ENCODE assay signal across 28 cellular contexts in genomic region chr6:90093558-90094073, GRCh38.
DNase-seq lines count a peak whose midpoint lies in the region; ATAC-seq and TF ChIP-seq lines count a peak whose summit lies in the region.
"Had no signal": no experiment of that assay in that cellular context is flagged by ENCODE, and none has a peak within 500 bp of the region (broad histone marks: within the 10 kb centered on the region; RNA-seq: fewer than 3 reads in every experiment).

No MANE protein-coding gene starts in this region.

- no peaks in the 10 kb centered on the region for H3K9me3 ChIP-seq in left lung
- H3K9me3 ChIP-seq: A549, SJCRH30 had no signal

- peak overlapping the region; percentile 54 for H3K27ac Mint-ChIP-seq in activated naive CD4-positive, alpha-beta T cell treated with anti-CD3 and anti-CD28 coated beads for 36 hours
- H3K27ac Mint-ChIP-seq in activated naive CD4-positive, alpha-beta T cell treated with anti-CD3 and anti-CD28 coated beads, Interleukin-2, amount 10 ng/mL, durations not matched to agents 7 days and 5 days, result no peak overlapping the region
- peak overlapping the region; percentile 90 for H3K27ac Mint-ChIP-seq in activated naive CD8-positive, alpha-beta T cell treated with anti-CD3 and anti-CD28 coated beads for 36 hours
- peak overlapping the region; percentile 35 for H3K27ac Mint-ChIP-seq in stimulated activated memory B cell treated with anti-CD40 and anti-IgM and Interleukin-4, amounts not matched to agents 10 μg/mL and 1 μg/mL and 100 μg/mL, for 72 hours

- H3K4me3 ChIP-seq in left lung, result no peak overlapping the region
- H3K4me3 ChIP-seq: A549, GM23248, K562, SJCRH30 had no signal

- no peak for TF ChIP-seq CTCF in left lung (IDR thresholded peaks at IDR 0.05)

- no peaks in the 10 kb centered on the region for H3K9me3 Mint-ChIP-seq in activated naive CD4-positive, alpha-beta T cell treated with anti-CD3 and anti-CD28 coated beads for 36 hours
- H3K9me3 Mint-ChIP-seq in activated naive CD4-positive, alpha-beta T cell treated with anti-CD3 and anti-CD28 coated beads, Interleukin-2, amount 10 ng/mL, durations not matched to agents 7 days and 5 days, result no peaks in the 10 kb centered on the region
- peaks cover 7% of the 10 kb centered on the region for H3K9me3 Mint-ChIP-seq in activated naive CD8-positive, alpha-beta T cell treated with anti-CD3 and anti-CD28 coated beads for 36 hours
- no peaks in the 10 kb centered on the region for H3K9me3 Mint-ChIP-seq in stimulated activated memory B cell treated with anti-CD40 and anti-IgM and Interleukin-4, amounts not matched to agents 10 μg/mL and 1 μg/mL and 100 μg/mL, for 72 hours
- H3K9me3 Mint-ChIP-seq: CD4-positive, alpha-beta memory T cell had no signal

- DNase-seq in activated naive CD4-positive, alpha-beta T cell treated with anti-CD3 and anti-CD28 coated beads for 36 hours, result no peak
- DNase-seq in activated naive CD4-positive, alpha-beta T cell treated with anti-CD3 and anti-CD28 coated beads, Interleukin-2, amount 10 ng/mL, durations not matched to agents 7 days and 5 days, result no peak
- no peak for DNase-seq in activated naive CD8-positive, alpha-beta T cell treated with anti-CD3 and anti-CD28 coated beads for 36 hours
- DNase-seq in left lung (no peak), mesenteric fat pad (ENCODE audit: low spot score) (no peak)
- DNase-seq: AML-193; C1 segment of cervical spinal cord; CD4-positive, alpha-beta memory T cell; COR-L47; DMS53; GM23248; H7; Kasumi-1; NCI-H1092 treated with DMSO at 0.1 percent for 48 hours; NCI-H1436; NCI-H1930; NCI-H2107; NCI-H524; NCI-H748 treated with DMSO at 0.1 percent for 48 hours; NK-92 treated with Interleukin-12 subunit alpha and Interleukin-12 subunit beta, amount 100 ng/mL, for 24 hours; PC-3; SJCRH30 had no signal

- no peak for TF ChIP-seq RAD21 in Ishikawa (IDR thresholded peaks at IDR 0.05; ENCODE audit: low read depth)

- H3K4me1 ChIP-seq in left lung, result peaks cover 0 to 22% of the 10 kb centered on the region in 2 donors
- H3K4me1 ChIP-seq: A549 had no signal

- no peaks in the 10 kb centered on the region for H3K27me3 Mint-ChIP-seq in activated naive CD4-positive, alpha-beta T cell treated with anti-CD3 and anti-CD28 coated beads for 36 hours (ENCODE audit: low read depth)
- no peaks in the 10 kb centered on the region for H3K27me3 Mint-ChIP-seq in activated naive CD4-positive, alpha-beta T cell treated with anti-CD3 and anti-CD28 coated beads, Interleukin-2, amount 10 ng/mL, durations not matched to agents 7 days and 5 days
- H3K27me3 Mint-ChIP-seq in activated naive CD8-positive, alpha-beta T cell treated with anti-CD3 and anti-CD28 coated beads for 36 hours, result no peaks in the 10 kb centered on the region
- no peaks in the 10 kb centered on the region for H3K27me3 Mint-ChIP-seq in stimulated activated memory B cell treated with anti-CD40 and anti-IgM and Interleukin-4, amounts not matched to agents 10 μg/mL and 1 μg/mL and 100 μg/mL, for 72 hours
- H3K27me3 Mint-ChIP-seq: CD4-positive, alpha-beta memory T cell had no signal

- peak; percentile 79 for ATAC-seq in stimulated activated memory B cell treated with anti-CD40 and anti-IgM and Interleukin-4, amounts not matched to agents 10 μg/mL and 1 μg/mL and 100 μg/mL, for 72 hours
- no peak for ATAC-seq in left lung
- ATAC-seq: A549, HepG2, K562, PC-3, Right ventricle myocardium inferior had no signal

- intact Hi-C loops in activated naive CD4-positive, alpha-beta T cell treated with anti-CD3 and anti-CD28 coated beads for 36 hours (cut with micrococcal nuclease), result no loop called here
- intact Hi-C loops in left lung (cut with DNase I), result no loop called here

- H3K27ac ChIP-seq in left lung, result no peak overlapping the region
- H3K27ac ChIP-seq: A549, GM23248, SJCRH30 had no signal

- TF ChIP-seq EP300 in Ishikawa (IDR thresholded peaks at IDR 0.05; ENCODE audit: borderline replicate concordance), result no peak

- peaks cover 90% of the 10 kb centered on the region for H3K4me1 Mint-ChIP-seq in activated naive CD4-positive, alpha-beta T cell treated with anti-CD3 and anti-CD28 coated beads for 36 hours (ENCODE audit: low read depth)
- peaks cover 75% of the 10 kb centered on the region for H3K4me1 Mint-ChIP-seq in activated naive CD4-positive, alpha-beta T cell treated with anti-CD3 and anti-CD28 coated beads, Interleukin-2, amount 10 ng/mL, durations not matched to agents 7 days and 5 days
- peaks cover 85% of the 10 kb centered on the region for H3K4me1 Mint-ChIP-seq in activated naive CD8-positive, alpha-beta T cell treated with anti-CD3 and anti-CD28 coated beads for 36 hours
- H3K4me1 Mint-ChIP-seq in stimulated activated memory B cell treated with anti-CD40 and anti-IgM and Interleukin-4, amounts not matched to agents 10 μg/mL and 1 μg/mL and 100 μg/mL, for 72 hours, result peaks cover 48% of the 10 kb centered on the region

- H3K36me3 ChIP-seq in left lung, result no peaks in the 10 kb centered on the region
- H3K36me3 ChIP-seq: SJCRH30 had no signal

- H3K27me3 ChIP-seq in left lung, result no peaks in the 10 kb centered on the region
- H3K27me3 ChIP-seq: SJCRH30 had no signal

- peaks cover 18% of the 10 kb centered on the region for H3K36me3 Mint-ChIP-seq in activated naive CD4-positive, alpha-beta T cell treated with anti-CD3 and anti-CD28 coated beads for 36 hours (ENCODE audit: low read depth)
- H3K36me3 Mint-ChIP-seq in activated naive CD4-positive, alpha-beta T cell treated with anti-CD3 and anti-CD28 coated beads, Interleukin-2, amount 10 ng/mL, durations not matched to agents 7 days and 5 days, result peaks cover 40% of the 10 kb centered on the region
- peaks cover 56% of the 10 kb centered on the region for H3K36me3 Mint-ChIP-seq in activated naive CD8-positive, alpha-beta T cell treated with anti-CD3 and anti-CD28 coated beads for 36 hours
- H3K36me3 Mint-ChIP-seq in stimulated activated memory B cell treated with anti-CD40 and anti-IgM and Interleukin-4, amounts not matched to agents 10 μg/mL and 1 μg/mL and 100 μg/mL, for 72 hours, result no peaks in the 10 kb centered on the region
- H3K36me3 Mint-ChIP-seq: CD4-positive, alpha-beta memory T cell had no signal

- no peak overlapping the region for H3K4me3 Mint-ChIP-seq in activated naive CD4-positive, alpha-beta T cell treated with anti-CD3 and anti-CD28 coated beads for 36 hours
- H3K4me3 Mint-ChIP-seq in activated naive CD4-positive, alpha-beta T cell treated with anti-CD3 and anti-CD28 coated beads, Interleukin-2, amount 10 ng/mL, durations not matched to agents 7 days and 5 days, result no peak overlapping the region
- no peak overlapping the region for H3K4me3 Mint-ChIP-seq in activated naive CD8-positive, alpha-beta T cell treated with anti-CD3 and anti-CD28 coated beads for 36 hours
- H3K4me3 Mint-ChIP-seq in stimulated activated memory B cell treated with anti-CD40 and anti-IgM and Interleukin-4, amounts not matched to agents 10 μg/mL and 1 μg/mL and 100 μg/mL, for 72 hours, result no peak overlapping the region

- CTCF ChIA-PET in activated naive CD4-positive, alpha-beta T cell treated with anti-CD3 and anti-CD28 coated beads for 36 hours (lab: Charles Lee), result interaction anchor here (0.8 to 1.8 kb wide), 3 partner anchors 149 to 191 kb away, joined by 3 to 5 read pairs (median 4); no protein-coding TSS in a partner anchor
- CTCF ChIA-PET in activated naive CD4-positive, alpha-beta T cell treated with anti-CD3 and anti-CD28 coated beads, Interleukin-2, amount 10 ng/mL, durations not matched to agents 7 days and 5 days (lab: Charles Lee), result interaction anchor here (3.0 kb wide), 1 partner anchor 12 kb away, joined by 8 read pairs; no protein-coding TSS in a partner anchor

TF ChIP-seq in Ishikawa, 13 proteins besides CTCF, POLR2A, EP300 and RAD21:
- no peak for TF ChIP-seq ZBTB7A (IDR thresholded peaks at IDR 0.05; ENCODE audit: low read depth)
- peak; percentile 45; the same call in 1 of the 2 replicates for TF ChIP-seq REST (IDR thresholded peaks at IDR 0.05; ENCODE audit: low read depth)
